Comparison of ENCODE assay signal across 1 cellular context in genomic region chr1:193111641-193112090, GRCh38.
TF ChIP-seq lines count a peak whose summit lies in the region.

No MANE protein-coding gene starts in this region.

TF ChIP-seq in HepG2, 621 proteins besides CTCF, POLR2A, EP300 and RAD21 (continued from another document and continues in another):
- TF ChIP-seq, protein P1, sequence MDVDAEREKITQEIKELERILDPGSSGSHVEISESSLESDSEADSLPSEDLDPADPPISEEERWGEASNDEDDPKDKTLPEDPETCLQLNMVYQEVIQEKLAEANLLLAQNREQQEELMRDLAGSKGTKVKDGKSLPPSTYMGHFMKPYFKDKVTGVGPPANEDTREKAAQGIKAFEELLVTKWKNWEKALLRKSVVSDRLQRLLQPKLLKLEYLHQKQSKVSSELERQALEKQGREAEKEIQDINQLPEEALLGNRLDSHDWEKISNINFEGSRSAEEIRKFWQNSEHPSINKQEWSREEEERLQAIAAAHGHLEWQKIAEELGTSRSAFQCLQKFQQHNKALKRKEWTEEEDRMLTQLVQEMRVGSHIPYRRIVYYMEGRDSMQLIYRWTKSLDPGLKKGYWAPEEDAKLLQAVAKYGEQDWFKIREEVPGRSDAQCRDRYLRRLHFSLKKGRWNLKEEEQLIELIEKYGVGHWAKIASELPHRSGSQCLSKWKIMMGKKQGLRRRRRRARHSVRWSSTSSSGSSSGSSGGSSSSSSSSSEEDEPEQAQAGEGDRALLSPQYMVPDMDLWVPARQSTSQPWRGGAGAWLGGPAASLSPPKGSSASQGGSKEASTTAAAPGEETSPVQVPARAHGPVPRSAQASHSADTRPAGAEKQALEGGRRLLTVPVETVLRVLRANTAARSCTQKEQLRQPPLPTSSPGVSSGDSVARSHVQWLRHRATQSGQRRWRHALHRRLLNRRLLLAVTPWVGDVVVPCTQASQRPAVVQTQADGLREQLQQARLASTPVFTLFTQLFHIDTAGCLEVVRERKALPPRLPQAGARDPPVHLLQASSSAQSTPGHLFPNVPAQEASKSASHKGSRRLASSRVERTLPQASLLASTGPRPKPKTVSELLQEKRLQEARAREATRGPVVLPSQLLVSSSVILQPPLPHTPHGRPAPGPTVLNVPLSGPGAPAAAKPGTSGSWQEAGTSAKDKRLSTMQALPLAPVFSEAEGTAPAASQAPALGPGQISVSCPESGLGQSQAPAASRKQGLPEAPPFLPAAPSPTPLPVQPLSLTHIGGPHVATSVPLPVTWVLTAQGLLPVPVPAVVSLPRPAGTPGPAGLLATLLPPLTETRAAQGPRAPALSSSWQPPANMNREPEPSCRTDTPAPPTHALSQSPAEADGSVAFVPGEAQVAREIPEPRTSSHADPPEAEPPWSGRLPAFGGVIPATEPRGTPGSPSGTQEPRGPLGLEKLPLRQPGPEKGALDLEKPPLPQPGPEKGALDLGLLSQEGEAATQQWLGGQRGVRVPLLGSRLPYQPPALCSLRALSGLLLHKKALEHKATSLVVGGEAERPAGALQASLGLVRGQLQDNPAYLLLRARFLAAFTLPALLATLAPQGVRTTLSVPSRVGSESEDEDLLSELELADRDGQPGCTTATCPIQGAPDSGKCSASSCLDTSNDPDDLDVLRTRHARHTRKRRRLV (CRISPR knock-in tag; IDR thresholded peaks at IDR 0.05), result no peak
- no peak for TF ChIP-seq CCAR2 (optimal IDR thresholded peaks at IDR 0.05; ENCODE audit: low read depth, low read length)
- TF ChIP-seq ELF1 (CRISPR knock-in tag; IDR thresholded peaks at IDR 0.05), result no peak
- TF ChIP-seq CEBPZ (IDR thresholded peaks at IDR 0.05; ENCODE audit: low read length), result no peak
- no peak for TF ChIP-seq RORA (CRISPR knock-in tag; IDR thresholded peaks at IDR 0.05)
- TF ChIP-seq ZSCAN22 (CRISPR knock-in tag; IDR thresholded peaks at IDR 0.05), result no peak
- peak; percentile 98 for TF ChIP-seq TEAD3 (CRISPR knock-in tag; optimal IDR thresholded peaks at IDR 0.05; ENCODE audit: borderline replicate concordance)
- no peak for TF ChIP-seq ZBTB46 (CRISPR knock-in tag; IDR thresholded peaks at IDR 0.05; ENCODE audit: borderline replicate concordance)
- no peak for TF ChIP-seq XBP1 (CRISPR knock-in tag; IDR thresholded peaks at IDR 0.05)
- no peak for TF ChIP-seq ZMAT3 (CRISPR knock-in tag; conservative IDR thresholded peaks at IDR 0.05)
- TF ChIP-seq CENPBD1 (CRISPR knock-in tag; IDR thresholded peaks at IDR 0.05; ENCODE audit: borderline replicate concordance, low read depth), result no peak
- no peak for TF ChIP-seq PCBP1 (IDR thresholded peaks at IDR 0.05; ENCODE audit: borderline replicate concordance, low read depth, low read length)
- no peak for TF ChIP-seq FOSL1 (CRISPR knock-in tag; IDR thresholded peaks at IDR 0.05; ENCODE audit: borderline replicate concordance)
- TF ChIP-seq MXD4 (CRISPR knock-in tag; IDR thresholded peaks at IDR 0.05), result no peak
- TF ChIP-seq, protein P2, sequence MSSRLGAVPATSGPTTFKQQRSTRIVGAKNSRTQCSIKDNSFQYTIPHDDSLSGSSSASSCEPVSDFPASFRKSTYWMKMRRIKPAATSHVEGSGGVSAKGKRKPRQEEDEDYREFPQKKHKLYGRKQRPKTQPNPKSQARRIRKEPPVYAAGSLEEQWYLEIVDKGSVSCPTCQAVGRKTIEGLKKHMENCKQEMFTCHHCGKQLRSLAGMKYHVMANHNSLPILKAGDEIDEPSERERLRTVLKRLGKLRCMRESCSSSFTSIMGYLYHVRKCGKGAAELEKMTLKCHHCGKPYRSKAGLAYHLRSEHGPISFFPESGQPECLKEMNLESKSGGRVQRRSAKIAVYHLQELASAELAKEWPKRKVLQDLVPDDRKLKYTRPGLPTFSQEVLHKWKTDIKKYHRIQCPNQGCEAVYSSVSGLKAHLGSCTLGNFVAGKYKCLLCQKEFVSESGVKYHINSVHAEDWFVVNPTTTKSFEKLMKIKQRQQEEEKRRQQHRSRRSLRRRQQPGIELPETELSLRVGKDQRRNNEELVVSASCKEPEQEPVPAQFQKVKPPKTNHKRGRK (CRISPR knock-in tag; IDR thresholded peaks at IDR 0.05), result no peak
- no peak for TF ChIP-seq ZNF225 (CRISPR knock-in tag; IDR thresholded peaks at IDR 0.05)
- no peak for TF ChIP-seq ZNF547 (CRISPR knock-in tag; IDR thresholded peaks at IDR 0.05)
- TF ChIP-seq, protein P3, sequence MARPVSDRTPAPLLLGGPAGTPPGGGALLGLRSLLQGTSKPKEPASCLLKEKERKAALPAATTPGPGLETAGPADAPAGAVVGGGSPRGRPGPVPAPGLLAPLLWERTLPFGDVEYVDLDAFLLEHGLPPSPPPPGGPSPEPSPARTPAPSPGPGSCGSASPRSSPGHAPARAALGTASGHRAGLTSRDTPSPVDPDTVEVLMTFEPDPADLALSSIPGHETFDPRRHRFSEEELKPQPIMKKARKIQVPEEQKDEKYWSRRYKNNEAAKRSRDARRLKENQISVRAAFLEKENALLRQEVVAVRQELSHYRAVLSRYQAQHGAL (CRISPR knock-in tag; IDR thresholded peaks at IDR 0.05; ENCODE audit: not compliant biosample characterization), result no peak
- no peak for TF ChIP-seq SATB2 (CRISPR knock-in tag; IDR thresholded peaks at IDR 0.05)
- no peak for TF ChIP-seq ZNF484 (CRISPR knock-in tag; IDR thresholded peaks at IDR 0.05; ENCODE audit: borderline replicate concordance, low read depth)
- no peak for TF ChIP-seq POGZ (CRISPR knock-in tag; IDR thresholded peaks at IDR 0.05)
- TF ChIP-seq, protein P4, sequence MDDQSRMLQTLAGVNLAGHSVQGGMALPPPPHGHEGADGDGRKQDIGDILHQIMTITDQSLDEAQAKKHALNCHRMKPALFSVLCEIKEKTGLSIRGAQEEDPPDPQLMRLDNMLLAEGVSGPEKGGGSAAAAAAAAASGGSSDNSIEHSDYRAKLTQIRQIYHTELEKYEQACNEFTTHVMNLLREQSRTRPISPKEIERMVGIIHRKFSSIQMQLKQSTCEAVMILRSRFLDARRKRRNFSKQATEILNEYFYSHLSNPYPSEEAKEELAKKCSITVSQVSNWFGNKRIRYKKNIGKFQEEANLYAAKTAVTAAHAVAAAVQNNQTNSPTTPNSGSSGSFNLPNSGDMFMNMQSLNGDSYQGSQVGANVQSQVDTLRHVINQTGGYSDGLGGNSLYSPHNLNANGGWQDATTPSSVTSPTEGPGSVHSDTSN (CRISPR knock-in tag; IDR thresholded peaks at IDR 0.05; ENCODE audit: borderline replicate concordance), result no peak
- no peak for TF ChIP-seq ZKSCAN8 (CRISPR knock-in tag; IDR thresholded peaks at IDR 0.05; ENCODE audit: borderline replicate concordance)
- TF ChIP-seq ZBTB7A (CRISPR knock-in tag; IDR thresholded peaks at IDR 0.05), result no peak
- no peak; the same call in 1 of the 2 replicates for TF ChIP-seq THAP11 (CRISPR knock-in tag; IDR thresholded peaks at IDR 0.05)
- no peak for TF ChIP-seq ADNP (CRISPR knock-in tag; IDR thresholded peaks at IDR 0.05)
- no peak for TF ChIP-seq GATAD1 (CRISPR knock-in tag; IDR thresholded peaks at IDR 0.05)
- TF ChIP-seq MAZ (IDR thresholded peaks at IDR 0.05; ENCODE audit: borderline replicate concordance, low read depth, low read length), result no peak
- no peak for TF ChIP-seq MAZ (CRISPR knock-in tag; IDR thresholded peaks at IDR 0.05; ENCODE audit: low read depth)
- TF ChIP-seq ZNF713 (CRISPR knock-in tag; IDR thresholded peaks at IDR 0.05), result no peak
- no peak for TF ChIP-seq KDM4B (CRISPR knock-in tag; IDR thresholded peaks at IDR 0.05)
- TF ChIP-seq SSRP1 (CRISPR knock-in tag; IDR thresholded peaks at IDR 0.05), result no peak
- TF ChIP-seq, protein P5, sequence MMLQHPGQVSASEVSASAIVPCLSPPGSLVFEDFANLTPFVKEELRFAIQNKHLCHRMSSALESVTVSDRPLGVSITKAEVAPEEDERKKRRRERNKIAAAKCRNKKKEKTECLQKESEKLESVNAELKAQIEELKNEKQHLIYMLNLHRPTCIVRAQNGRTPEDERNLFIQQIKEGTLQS (CRISPR knock-in tag; IDR thresholded peaks at IDR 0.05), result peak; percentile 98
- no peak for TF ChIP-seq ZNF761 (CRISPR knock-in tag; conservative IDR thresholded peaks at IDR 0.05)
- no peak for TF ChIP-seq MYNN (CRISPR knock-in tag; IDR thresholded peaks at IDR 0.05; ENCODE audit: low read depth)
- no peak for TF ChIP-seq EEA1 (CRISPR knock-in tag; IDR thresholded peaks at IDR 0.05; ENCODE audit: borderline replicate concordance)
- no peak for TF ChIP-seq MIXL1 (CRISPR knock-in tag; IDR thresholded peaks at IDR 0.05)
- TF ChIP-seq MTA1 (CRISPR knock-in tag; IDR thresholded peaks at IDR 0.05; ENCODE audit: borderline replicate concordance), result peak; percentile 36; the same call in 1 of the 2 replicates
- no peak for TF ChIP-seq FOXJ3 (CRISPR knock-in tag; IDR thresholded peaks at IDR 0.05; ENCODE audit: borderline replicate concordance)
- TF ChIP-seq KDM5A (IDR thresholded peaks at IDR 0.05; ENCODE audit: borderline replicate concordance, low read length), result no peak
- no peak for TF ChIP-seq ZFP82 (CRISPR knock-in tag; IDR thresholded peaks at IDR 0.05; ENCODE audit: borderline replicate concordance)
- no peak for TF ChIP-seq SMARCC2 (IDR thresholded peaks at IDR 0.05)
- no peak for TF ChIP-seq ZNF44 (CRISPR knock-in tag; IDR thresholded peaks at IDR 0.05)
- TF ChIP-seq TAF1 (CRISPR knock-in tag; IDR thresholded peaks at IDR 0.05), result no peak; the same call in 1 of the 2 replicates
- TF ChIP-seq HES4 (CRISPR knock-in tag; IDR thresholded peaks at IDR 0.05; ENCODE audit: borderline replicate concordance), result no peak
- TF ChIP-seq, protein P6, sequence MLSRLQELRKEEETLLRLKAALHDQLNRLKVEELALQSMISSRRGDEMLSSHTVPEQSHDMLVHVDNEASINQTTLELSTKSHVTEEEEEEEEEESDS (CRISPR knock-in tag; IDR thresholded peaks at IDR 0.05; ENCODE audit: borderline replicate concordance), result no peak
- TF ChIP-seq FOXC1 (CRISPR knock-in tag; IDR thresholded peaks at IDR 0.05; ENCODE audit: borderline replicate concordance), result no peak
- no peak for TF ChIP-seq KLF15 (CRISPR knock-in tag; IDR thresholded peaks at IDR 0.05; ENCODE audit: borderline replicate concordance)
- TF ChIP-seq, protein P7, sequence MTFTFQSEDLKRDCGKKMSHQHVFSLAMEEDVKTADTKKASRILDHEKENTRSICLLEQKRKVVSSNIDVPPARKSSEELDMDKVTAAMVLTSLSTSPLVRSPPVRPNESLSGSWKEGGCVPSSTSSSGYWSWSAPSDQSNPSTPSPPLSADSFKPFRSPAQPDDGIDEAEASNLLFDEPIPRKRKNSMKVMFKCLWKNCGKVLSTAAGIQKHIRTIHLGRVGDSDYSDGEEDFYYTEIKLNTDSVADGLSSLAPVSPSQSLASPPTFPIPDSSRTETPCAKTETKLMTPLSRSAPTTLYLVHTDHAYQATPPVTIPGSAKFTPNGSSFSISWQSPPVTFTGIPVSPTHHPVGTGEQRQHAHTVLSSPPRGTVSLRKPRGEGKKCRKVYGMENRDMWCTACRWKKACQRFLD (CRISPR knock-in tag; IDR thresholded peaks at IDR 0.05; ENCODE audit: borderline replicate concordance), result no peak
- TF ChIP-seq PITX1 (CRISPR knock-in tag; IDR thresholded peaks at IDR 0.05), result no peak
- TF ChIP-seq ZNF775 (CRISPR knock-in tag; IDR thresholded peaks at IDR 0.05; ENCODE audit: borderline replicate concordance), result no peak
- TF ChIP-seq ZSCAN12 (CRISPR knock-in tag; IDR thresholded peaks at IDR 0.05), result no peak
- TF ChIP-seq GPBP1L1 (CRISPR knock-in tag; IDR thresholded peaks at IDR 0.05), result no peak
